In the genomic region with DNA sequence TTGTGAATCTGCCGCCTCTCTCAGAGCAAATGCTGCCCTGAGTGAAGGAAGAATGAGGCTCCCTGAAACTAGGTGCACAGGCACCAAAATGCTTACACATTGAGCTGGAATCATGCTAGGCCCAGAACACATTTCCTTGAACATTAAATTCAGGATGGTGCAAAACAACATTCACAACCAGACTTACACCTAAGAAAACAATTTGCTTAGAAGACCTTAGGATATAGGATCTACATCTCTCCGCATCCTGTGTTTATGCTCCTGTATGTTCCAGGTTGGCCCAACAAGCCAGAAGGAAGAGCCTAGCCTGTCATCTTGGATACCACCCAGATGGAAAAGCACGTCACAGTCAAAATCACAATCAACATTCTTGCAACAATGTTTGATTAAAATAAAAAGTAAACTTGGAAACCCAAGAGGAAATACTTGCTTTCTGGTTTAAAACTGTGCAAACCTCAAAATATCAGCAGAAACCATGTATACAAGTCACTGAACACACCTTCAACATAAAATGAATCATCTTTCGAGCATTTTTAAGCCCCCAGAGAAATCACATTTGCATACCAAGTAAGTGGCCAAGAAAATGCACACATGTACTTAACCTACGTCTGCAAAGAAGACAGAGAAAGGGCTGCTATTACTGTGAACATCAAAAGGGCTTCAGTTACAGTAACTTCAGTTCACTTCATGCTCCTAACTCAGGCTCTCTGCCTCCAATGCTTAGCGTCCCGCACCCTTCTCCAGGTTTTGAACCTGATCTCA, we compare ENCODE assay signal across 8 cellular contexts.
DNase-seq lines count a peak whose midpoint lies in the region; ATAC-seq and TF ChIP-seq lines count a peak whose summit lies in the region.

No MANE protein-coding gene starts in this region.

- ATAC-seq in GM18519 (IDR thresholded peaks at IDR 0.05; ENCODE audit: low FRiP score, unreplicated experiment) (peak; percentile 35), HG03066 (IDR thresholded peaks at IDR 0.05; ENCODE audit: low read depth, unreplicated experiment) (peak; percentile 33)

- H3K27ac Mint-ChIP-seq in stimulated activated naive CD8-positive, alpha-beta T cell treated with anti-CD3 and anti-CD28 coated beads, Interleukin-15, Interleukin-2, amounts not matched to agents 100 ng/mL and 50 ng/mL, for 24 hours = peak overlapping the region; percentile 12

- H3K27me3 Mint-ChIP-seq in stimulated activated naive CD8-positive, alpha-beta T cell treated with anti-CD3 and anti-CD28 coated beads, Interleukin-15, Interleukin-2, amounts not matched to agents 100 ng/mL and 50 ng/mL, for 24 hours = peaks cover 58% of the 10 kb centered on the region

- peak overlapping the region; percentile 81 for H3K4me3 Mint-ChIP-seq in stimulated activated naive CD8-positive, alpha-beta T cell treated with anti-CD3 and anti-CD28 coated beads, Interleukin-15, Interleukin-2, amounts not matched to agents 100 ng/mL and 50 ng/mL, for 24 hours

- peaks cover 5% of the 10 kb centered on the region for H3K36me3 Mint-ChIP-seq in stimulated activated naive CD8-positive, alpha-beta T cell treated with anti-CD3 and anti-CD28 coated beads, Interleukin-15, Interleukin-2, amounts not matched to agents 100 ng/mL and 50 ng/mL, for 24 hours (ENCODE audit: low read depth)

- H3K4me3 ChIP-seq in AG09309 (ENCODE audit: control insufficient read depth, low read depth, low read length) (peak overlapping the region; percentile 97), WI38 (ENCODE audit: low read depth, low read length) (peak overlapping the region; percentile 94), iPS-11a (ENCODE audit: low read depth, low read length) (peak overlapping the region; percentile 86)

- H3K9me3 Mint-ChIP-seq in stimulated activated naive CD8-positive, alpha-beta T cell treated with anti-CD3 and anti-CD28 coated beads, Interleukin-15, Interleukin-2, amounts not matched to agents 100 ng/mL and 50 ng/mL, for 24 hours = no peaks in the 10 kb centered on the region

- TF ChIP-seq CTCF in AG09309 (IDR thresholded peaks at IDR 0.05; ENCODE audit: control insufficient read depth, insufficient read depth, low read depth, low read length, missing control alignments) (no peak), WI38 (IDR thresholded peaks at IDR 0.05; ENCODE audit: low read depth, low read length) (no peak)

- no peak for DNase-seq in AG09309 (ENCODE audit: low read depth)
- DNase-seq in NCI-H526 treated with DMSO at 0.1 percent for 48 hours (lab: John Stamatoyannopoulos, UW) = no peak
- no peak for DNase-seq in activated CD8-positive, alpha-beta memory T cell treated with anti-CD3 and anti-CD28 coated beads for 24 hours

- peaks cover 40% of the 10 kb centered on the region for H3K4me1 Mint-ChIP-seq in stimulated activated naive CD8-positive, alpha-beta T cell treated with anti-CD3 and anti-CD28 coated beads, Interleukin-15, Interleukin-2, amounts not matched to agents 100 ng/mL and 50 ng/mL, for 24 hours (ENCODE audit: low read depth)
